ENCODE assay signal across 1 cellular context in the genomic region with DNA sequence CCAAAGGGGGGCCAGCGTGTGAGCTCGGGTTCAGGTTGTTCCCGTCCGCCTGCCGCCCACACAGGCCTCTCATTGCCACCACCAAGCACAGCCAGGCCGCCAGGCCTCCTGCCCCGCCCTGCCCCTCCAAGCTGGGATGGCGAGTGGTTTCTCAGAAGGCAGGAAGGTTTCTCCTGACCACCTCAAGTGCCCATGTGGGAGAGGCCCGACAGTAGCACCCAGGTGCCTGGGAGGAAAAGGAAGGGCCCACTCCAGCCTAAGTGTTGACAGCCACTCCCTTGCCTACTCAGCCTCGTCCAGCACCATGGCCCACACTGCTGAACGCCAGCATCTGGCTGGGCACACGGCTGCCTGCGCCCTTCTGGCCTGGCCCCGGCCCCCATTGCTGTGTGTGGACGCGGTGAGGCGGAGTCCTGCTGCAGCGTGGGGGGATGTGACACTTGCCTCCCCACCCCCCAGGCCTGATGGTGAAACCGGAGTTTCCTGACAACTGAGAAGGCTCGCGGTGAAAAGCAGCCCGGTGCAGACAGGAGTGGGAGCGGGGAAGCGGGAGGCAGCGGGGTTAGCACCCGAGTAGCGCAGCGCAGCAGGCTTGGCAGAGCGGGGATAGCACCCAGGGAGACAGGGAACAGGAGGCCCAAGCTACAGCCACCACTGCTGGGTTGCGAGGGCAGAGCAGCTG.
TF ChIP-seq lines count a peak whose summit lies in the region.

No MANE protein-coding gene starts in this region.

TF ChIP-seq in IMR-90, 13 proteins besides CTCF, POLR2A, EP300 and RAD21:
- TF ChIP-seq BHLHE40 (IDR thresholded peaks at IDR 0.05; ENCODE audit: low read depth, low read length) (no peak), FOS (IDR thresholded peaks at IDR 0.05; ENCODE audit: low read depth, low read length) (no peak), NFE2L2 (IDR thresholded peaks at IDR 0.05; ENCODE audit: low read depth, low read length) (no peak), RFX5 (IDR thresholded peaks at IDR 0.05; ENCODE audit: low read depth, low read length) (no peak), MXI1 (IDR thresholded peaks at IDR 0.05; ENCODE audit: borderline replicate concordance, low read depth, low read length) (no peak), RCOR1 (IDR thresholded peaks at IDR 0.05; ENCODE audit: insufficient replicate concordance, low read length) (no peak), MAFK (IDR thresholded peaks at IDR 0.05; ENCODE audit: low read depth, low read length) (no peak), CEBPB (IDR thresholded peaks at IDR 0.05; ENCODE audit: low read depth, low read length) (no peak), CHD1 (IDR thresholded peaks at IDR 0.05; ENCODE audit: low read depth, low read length) (no peak), SMC3 (IDR thresholded peaks at IDR 0.05; ENCODE audit: low read depth, low read length) (no peak)
- TF ChIP-seq, protein P1, sequence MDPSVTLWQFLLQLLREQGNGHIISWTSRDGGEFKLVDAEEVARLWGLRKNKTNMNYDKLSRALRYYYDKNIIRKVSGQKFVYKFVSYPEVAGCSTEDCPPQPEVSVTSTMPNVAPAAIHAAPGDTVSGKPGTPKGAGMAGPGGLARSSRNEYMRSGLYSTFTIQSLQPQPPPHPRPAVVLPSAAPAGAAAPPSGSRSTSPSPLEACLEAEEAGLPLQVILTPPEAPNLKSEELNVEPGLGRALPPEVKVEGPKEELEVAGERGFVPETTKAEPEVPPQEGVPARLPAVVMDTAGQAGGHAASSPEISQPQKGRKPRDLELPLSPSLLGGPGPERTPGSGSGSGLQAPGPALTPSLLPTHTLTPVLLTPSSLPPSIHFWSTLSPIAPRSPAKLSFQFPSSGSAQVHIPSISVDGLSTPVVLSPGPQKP (IDR thresholded peaks at IDR 0.05; ENCODE audit: borderline replicate concordance, low read depth, low read length) = no peak
- TF ChIP-seq, protein P2, sequence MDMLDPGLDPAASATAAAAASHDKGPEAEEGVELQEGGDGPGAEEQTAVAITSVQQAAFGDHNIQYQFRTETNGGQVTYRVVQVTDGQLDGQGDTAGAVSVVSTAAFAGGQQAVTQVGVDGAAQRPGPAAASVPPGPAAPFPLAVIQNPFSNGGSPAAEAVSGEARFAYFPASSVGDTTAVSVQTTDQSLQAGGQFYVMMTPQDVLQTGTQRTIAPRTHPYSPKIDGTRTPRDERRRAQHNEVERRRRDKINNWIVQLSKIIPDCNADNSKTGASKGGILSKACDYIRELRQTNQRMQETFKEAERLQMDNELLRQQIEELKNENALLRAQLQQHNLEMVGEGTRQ (IDR thresholded peaks at IDR 0.05; ENCODE audit: low read depth, low read length) = no peak
TF ChIP-seq in IMR-90: peak in this region for 0.
